ENCODE assay signal across 11 cellular contexts in genomic region chr17:72456026-72456569, GRCh38.
A peak's percentile ranks its signal among the peaks of the same experiment; 100 is the strongest.
DNase-seq lines count a peak whose midpoint lies in the region; ATAC-seq, FAIRE-seq and TF ChIP-seq lines count a peak whose summit lies in the region.
"Had no signal": no experiment of that assay in that cellular context is flagged by ENCODE, and none has a peak within 500 bp of the region (broad histone marks: within the 10 kb centered on the region; RNA-seq: fewer than 3 reads in every experiment).

No MANE protein-coding gene starts in this region.

- 6% methylated on average over 6 of the region's 6 CpGs for WGBS in A549 (ENCODE audit: missing lambda C conversion rate)
- WGBS in HepG2 (ENCODE audit: low lambda C conversion rate) = 77% methylated on average over 6 of the region's 6 CpGs

- FAIRE-seq in A549 (lab: Jason Lieb, UNC) = peak; percentile 96
- peak; percentile 38 for FAIRE-seq in HTR-8/SVneo (lab: Jason Lieb, UNC)
- no peak for FAIRE-seq in HepG2 (lab: Jason Lieb, UNC)

- H3K27ac ChIP-seq in A549 = peak overlapping the region; percentile 84 to 88
- no peak overlapping the region for H3K27ac ChIP-seq in HepG2 (ENCODE audit: extremely low read length, insufficient read depth, low read length)

- H3K9ac ChIP-seq in HepG2 (ENCODE audit: insufficient read depth, low read depth, low read length) = no peak overlapping the region

- H3K36me3 ChIP-seq in HepG2 (replicated peaks in 1 of 2; ENCODE audit: control insufficient read depth in 1 of 2, insufficient read depth in 2 of 2, low read length in 2 of 2) = no peaks in the 10 kb centered on the region

- TF ChIP-seq EP300 in A549 (IDR thresholded peaks at IDR 0.05) (peak; percentile 46 to 70; a peak in 2 of 5 replicates), HepG2 (IDR thresholded peaks at IDR 0.05; ENCODE audit: low read depth in 2 of 2, low read length in 2 of 2) (no peak), HepG2 (CRISPR knock-in tag; IDR thresholded peaks at IDR 0.05; ENCODE audit: borderline replicate concordance) (no peak)

- no peaks in the 10 kb centered on the region for H4K20me1 ChIP-seq in HepG2 (ENCODE audit: insufficient read depth, low read length)

- 0 out of 3 replicates have a peak overlapping the region, but pooled peaks have one; percentile 9 for H3K4me3 ChIP-seq in A549
- H3K4me3 ChIP-seq in cardiac fibroblast (replicated peaks in 1 of 2; ENCODE audit: low read depth in 2 of 2, low read length in 2 of 2) = no peak overlapping the region
- H3K4me3 ChIP-seq in HepG2 (replicated peaks in 1 of 3; ENCODE audit: insufficient read depth in 1 of 3, low read depth in 2 of 3, low read length in 3 of 3) = no peak overlapping the region

- H3K4me2 ChIP-seq in A549 (peak overlapping the region; percentile 74), HepG2 (ENCODE audit: low read depth, low read length) (no peak overlapping the region)

- intact Hi-C loops in HepG2 (cut with micrococcal nuclease; ENCODE audit: unreplicated experiment) = no loop called here

- no peak overlapping the region for H2AFZ ChIP-seq in HepG2 (ENCODE audit: low read length)

- TF ChIP-seq RAD21 in A549 (conservative IDR thresholded peaks at IDR 0.05 in 1 of 2, IDR thresholded peaks at IDR 0.05 in 1 of 2) (no peak; a peak in 3 of 5 replicates), HepG2 (CRISPR knock-in tag; IDR thresholded peaks at IDR 0.05) (no peak)

- ATAC-seq in A549 (peak; percentile 78 to 83), HepG2 (peak; percentile 62), GM18909 (IDR thresholded peaks at IDR 0.05; ENCODE audit: poor library complexity, unreplicated experiment) (no peak)
- ATAC-seq: activated T-cell treated with anti-CD3 and anti-CD28 coated beads, Interleukin-2, amount 50 U/mL, for 72 hours had no signal

- POLR2A ChIA-PET in A549 (lab: Yijun Ruan, JAX) = interaction anchor here (0.7 to 1.4 kb wide), 4 partner anchors 34 to 335 kb away, joined by 3 to 7 read pairs (median 6); partner anchors contain the start of gene SOX9
- POLR2A ChIA-PET in HepG2 (lab: Yijun Ruan, JAX) = interaction anchor here (0.7 to 3.2 kb wide), 5 partner anchors 9 to 46 kb away, joined by 3 to 16 read pairs (median 5); no protein-coding TSS in a partner anchor

- peaks cover 84% of the 10 kb centered on the region for H3K79me2 ChIP-seq in HepG2 (ENCODE audit: insufficient read depth, low read length)

- DNase-seq in A549 (ENCODE audit: low read depth in 1 of 2, low spot score in 1 of 2) = peak; percentile 89 to 97
- DNase-seq in HTR-8/SVneo (ENCODE audit: insufficient read length, low spot score) = peak; percentile 50
- DNase-seq in cardiac fibroblast (ENCODE audit: low read depth in 2 of 2) = peak; percentile 38 to 52
- DNase-seq in HepG2 (ENCODE audit: low spot score) = peak; percentile 73
- no peak for DNase-seq in activated CD4-positive, alpha-beta T cell treated with anti-CD3 and anti-CD28 coated beads for 1 hour
- DNase-seq in NCI-H1092 treated with DMSO at 0.1 percent for 48 hours (lab: John Stamatoyannopoulos, UW) = no peak
- DNase-seq in SKM-1 (lab: John Stamatoyannopoulos, UW; ENCODE audit: unreplicated experiment) = no peak
- DNase-seq: activated T-cell treated with anti-CD3 and anti-CD28 coated beads, Interleukin-2, amount 50 U/mL, for 72 hours; NCI-H2081; stimulated activated CD8-positive, alpha-beta memory T cell treated with anti-CD3 and anti-CD28 coated beads, Interleukin-4, amount 100 ng/mL, for 48 hours had no signal

- no peaks in the 10 kb centered on the region for H3K9me3 ChIP-seq in A549
- H3K9me3 ChIP-seq in HepG2 (ENCODE audit: low read length) = no peaks in the 10 kb centered on the region

- CTCF ChIA-PET in A549 (lab: Yijun Ruan, JAX) (interaction anchor here (0.6 to 4.4 kb wide), 9 partner anchors 9 to 335 kb away, joined by 3 to 16 read pairs (median 4); partner anchors contain the start of gene SOX9), HepG2 (lab: Yijun Ruan, JAX; ENCODE audit: low intra/inter-chr PET ratio, low total read pairs) (no interaction called here)

- BruUV-seq in HepG2 (replicated peaks; lab: Mats Ljungman, UMichigan) = no TSS peak

- H3K4me1 ChIP-seq in A549 (peaks cover 94% of the 10 kb centered on the region), HepG2 (ENCODE audit: insufficient read depth, low read length) (peaks cover 65% of the 10 kb centered on the region)

- TF ChIP-seq POLR2A in A549 (IDR thresholded peaks at IDR 0.05; ENCODE audit: low read length) (no peak), HepG2 (IDR thresholded peaks at IDR 0.05; ENCODE audit: insufficient read depth in 1 of 2, low read depth in 2 of 2, low read length in 2 of 2) (no peak)

- TF ChIP-seq CTCF in A549 (IDR thresholded peaks at IDR 0.05) (no peak), cardiac fibroblast (IDR thresholded peaks at IDR 0.05; ENCODE audit: low read depth, low read length) (no peak), HepG2 (CRISPR knock-in tag; IDR thresholded peaks at IDR 0.05) (no peak)

- no peaks in the 10 kb centered on the region for H3K27me3 ChIP-seq in HepG2 (ENCODE audit: control insufficient read depth in 1 of 2, insufficient read depth in 2 of 2, low read length in 2 of 2)

- in situ Hi-C loops in HepG2 (cut with HindIII; ENCODE audit: extremely low pct_ligation_motif_present, low pct_unique_long_range_greater_than_20kb) = no loop called here

TF ChIP-seq in A549, 52 proteins besides CTCF, POLR2A, EP300 and RAD21 (continues in another document):
- TF ChIP-seq GATA3 (IDR thresholded peaks at IDR 0.05; ENCODE audit: borderline replicate concordance) (peak; percentile 76), EHF (CRISPR knock-in tag; IDR thresholded peaks at IDR 0.05) (no peak), HOXB13 (CRISPR knock-in tag; IDR thresholded peaks at IDR 0.05; ENCODE audit: low read depth) (no peak; the same call in 1 of the 2 replicates), MAFK (IDR thresholded peaks at IDR 0.05; ENCODE audit: partially characterized antibody) (peak; percentile 11), MAX (IDR thresholded peaks at IDR 0.05) (peak; percentile 48; the same call in 1 of the 2 replicates), JUNB (IDR thresholded peaks at IDR 0.05) (peak; percentile 79), FOSL2 (IDR thresholded peaks at IDR 0.05) (peak; percentile 47; the same call in 1 of the 2 replicates), FOSL2 (CRISPR knock-in tag; IDR thresholded peaks at IDR 0.05) (peak; percentile 92)
- TF ChIP-seq, protein P1, sequence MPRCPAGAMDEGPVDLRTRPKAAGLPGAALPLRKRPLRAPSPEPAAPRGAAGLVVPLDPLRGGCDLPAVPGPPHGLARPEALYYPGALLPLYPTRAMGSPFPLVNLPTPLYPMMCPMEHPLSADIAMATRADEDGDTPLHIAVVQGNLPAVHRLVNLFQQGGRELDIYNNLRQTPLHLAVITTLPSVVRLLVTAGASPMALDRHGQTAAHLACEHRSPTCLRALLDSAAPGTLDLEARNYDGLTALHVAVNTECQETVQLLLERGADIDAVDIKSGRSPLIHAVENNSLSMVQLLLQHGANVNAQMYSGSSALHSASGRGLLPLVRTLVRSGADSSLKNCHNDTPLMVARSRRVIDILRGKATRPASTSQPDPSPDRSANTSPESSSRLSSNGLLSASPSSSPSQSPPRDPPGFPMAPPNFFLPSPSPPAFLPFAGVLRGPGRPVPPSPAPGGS (IDR thresholded peaks at IDR 0.05) = 0 out of 3 replicates have a peak, but pooled peaks have one; percentile 29
- TF ChIP-seq, protein P2, sequence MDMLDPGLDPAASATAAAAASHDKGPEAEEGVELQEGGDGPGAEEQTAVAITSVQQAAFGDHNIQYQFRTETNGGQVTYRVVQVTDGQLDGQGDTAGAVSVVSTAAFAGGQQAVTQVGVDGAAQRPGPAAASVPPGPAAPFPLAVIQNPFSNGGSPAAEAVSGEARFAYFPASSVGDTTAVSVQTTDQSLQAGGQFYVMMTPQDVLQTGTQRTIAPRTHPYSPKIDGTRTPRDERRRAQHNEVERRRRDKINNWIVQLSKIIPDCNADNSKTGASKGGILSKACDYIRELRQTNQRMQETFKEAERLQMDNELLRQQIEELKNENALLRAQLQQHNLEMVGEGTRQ (IDR thresholded peaks at IDR 0.05) = no peak

TF ChIP-seq in HepG2, 621 proteins besides CTCF, POLR2A, EP300 and RAD21 (continues in another document):
- TF ChIP-seq PAXIP1 (CRISPR knock-in tag; conservative IDR thresholded peaks at IDR 0.05) = peak; percentile 27; the same call in 1 of the 2 replicates

Comparison
In these comparisons a context has a peak if more than half of its experiments do, and no peak if none do; other contexts are left out.
1. DNase-seq: peak in A549 (2 of 2), HTR-8/SVneo (single experiment), cardiac fibroblast (2 of 2) and HepG2 (single experiment); none in activated CD4-positive, alpha-beta T cell treated with anti-CD3 and anti-CD28 coated beads for 1 hour (single experiment), NCI-H1092 treated with DMSO at 0.1 percent for 48 hours (single experiment) and SKM-1 (single experiment).